ENCODE assay signal across 8 cellular contexts in genomic region chr1:151059342-151060240, GRCh38. TPM values are rescaled to one million over a fixed set of nuclear protein-coding genes. Genes with fewer than 3 reads are reported as not detected.
DNase-seq lines count a peak whose midpoint lies in the region; ATAC-seq and TF ChIP-seq lines count a peak whose summit lies in the region.

Gene CDC42SE1, minus strand, starts transcription at chr1:151059622. Its CDS starts 3,892 bp downstream, at chr1:151055730.

- no peaks in the 10 kb centered on the region for H3K9me3 ChIP-seq in prostate gland

- no peaks in the 10 kb centered on the region for H3K27me3 ChIP-seq in prostate gland (replicated peaks; ENCODE audit: insufficient read depth)

- 0 to 1% (median 0%) methylated on average over 44 to 53 of the region's 53 CpGs for WGBS in adipose tissue, 3 donors
- WGBS in prostate gland: under 1% methylated on average over 33 of the region's 53 CpGs
- WGBS in urinary bladder: under 1% methylated on average over 53 of the region's 53 CpGs

- TF ChIP-seq CTCF in GM12865 (IDR thresholded peaks at IDR 0.05; ENCODE audit: insufficient read depth, low read depth, low read length, missing control alignments) (peak; percentile 78), prostate gland (IDR thresholded peaks at IDR 0.05) (peak; percentile 73 to 96 (median 86))

- TF ChIP-seq POLR2A in prostate gland (IDR thresholded peaks at IDR 0.05): peak; percentile 84

- H3K36me3 ChIP-seq in prostate gland: no peaks in the 10 kb centered on the region
- peaks cover 3% of the 10 kb centered on the region for H3K36me3 ChIP-seq in urinary bladder (ENCODE audit: insufficient read depth)

- H3K4me1 ChIP-seq in prostate gland (replicated peaks) (peaks cover 21% of the 10 kb centered on the region), urinary bladder (ENCODE audit: insufficient read depth) (no peaks in the 10 kb centered on the region)

- H3K27ac ChIP-seq in adipose tissue (ENCODE audit: low read depth, low read length) (peak within 1 kb of the TSS; percentile 83), prostate gland (peak within 1 kb of the TSS; percentile 95), urinary bladder (ENCODE audit: low read depth) (peak within 1 kb of the TSS; percentile 93)

- intact Hi-C loops in left cardiac atrium (cut with DNase I) (loop anchor here in 1 of 2 donors (10.0 kb wide), 1 partner anchor 55 kb away; the partner anchor contains the start of genes MINDY1 and PRUNE1), prostate gland (cut with DNase I) (no loop called here)

- DNase-seq in GM12865 (ENCODE audit: low read depth) (peak; percentile 93), NCI-H1105 (lab: John Stamatoyannopoulos, UW) (peak; percentile 78), T follicular helper cell (ENCODE audit: low read depth) (peak; percentile 72), left cardiac atrium (peak; percentile 90), prostate gland (ENCODE audit: low spot score) (peak; percentile 75)

- H3K4me3 ChIP-seq in GM12865 (ENCODE audit: low read depth, low read length) (peak within 1 kb of the TSS; percentile 92), prostate gland (peak within 1 kb of the TSS; percentile 76 to 84), urinary bladder (ENCODE audit: low read depth, low read length) (peak within 1 kb of the TSS; percentile 75)

- ATAC-seq in HG02588 (IDR thresholded peaks at IDR 0.05; ENCODE audit: unreplicated experiment): peak; percentile 72
- peak; percentile 92 to 96 for ATAC-seq in left cardiac atrium

RNA-seq across cellular contexts. Expression of gene CDC42SE1, which starts in this region (rescaled TPM):
- polyA plus RNA-seq in adipose tissue: 10 to 100 TPM; 25.9 to 72.3 (median 64.3) TPM
- 10 to 100 TPM; 36.5 to 55.3 TPM for total RNA-seq in left cardiac atrium
- 10 to 100 TPM; 66.6 to 67.4 TPM for total RNA-seq in prostate gland
- 47.2 TPM for total RNA-seq in urinary bladder
- polyA plus RNA-seq in urinary bladder: 62.1 TPM

Comparison
In these comparisons a context has a peak if more than half of its experiments do, and no peak if none do; other contexts are left out.
1. Peak in every context shown above with its lines: DNase-seq, ATAC-seq, H3K4me3 ChIP-seq and H3K27ac ChIP-seq.